Comparison of ENCODE assay signal across 9 cellular contexts in the genomic region with DNA sequence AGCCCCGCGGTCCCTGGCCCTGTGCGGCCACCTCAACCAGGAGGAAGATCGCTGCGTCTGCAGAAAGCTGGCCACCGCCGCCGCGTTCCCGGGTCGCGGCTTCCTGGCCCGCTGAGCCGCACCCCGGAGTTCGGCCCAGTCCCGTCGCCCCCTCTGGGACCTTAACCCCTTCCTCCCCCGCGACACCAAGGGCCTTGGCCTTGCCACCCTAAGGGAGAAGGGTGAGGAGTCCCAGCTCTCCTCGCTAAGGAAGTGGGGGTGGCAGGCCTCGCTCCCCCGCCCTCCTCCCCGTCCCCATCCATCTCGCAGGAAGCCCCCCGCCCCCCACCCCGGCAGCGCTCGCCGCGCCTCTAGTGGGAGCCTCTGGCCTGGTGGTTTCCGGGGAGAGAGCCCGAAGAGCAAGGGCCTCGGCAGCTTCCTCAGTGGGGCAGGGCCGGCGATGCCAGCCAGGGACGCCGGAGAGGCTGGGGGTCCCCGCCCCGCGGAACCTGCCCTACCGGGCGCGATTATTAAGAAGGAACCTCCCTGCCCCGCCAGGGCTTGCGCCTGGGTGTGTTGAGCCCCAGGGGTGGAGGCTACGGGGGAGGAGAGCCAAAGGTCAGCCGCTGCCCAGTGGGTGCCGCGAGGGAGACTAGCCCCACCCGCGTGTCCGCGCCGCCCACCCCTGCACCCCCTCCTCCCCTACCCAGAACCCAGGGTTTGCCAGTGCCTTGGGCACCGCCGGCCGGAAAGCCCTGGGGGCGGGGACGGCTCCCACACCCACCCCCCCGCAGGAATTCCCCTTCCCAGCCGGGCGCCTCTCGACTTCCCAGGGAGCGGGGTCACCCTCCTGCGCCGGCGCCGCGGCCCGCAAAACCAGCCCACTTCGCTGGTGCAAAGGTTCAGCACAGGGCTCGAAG. TPM values are rescaled to one million over a fixed set of nuclear protein-coding genes. Genes with fewer than 3 reads are reported as not detected.
DNase-seq lines count a peak whose midpoint lies in the region; ATAC-seq and TF ChIP-seq lines count a peak whose summit lies in the region.
"Had no signal": no experiment of that assay in that cellular context is flagged by ENCODE, and none has a peak within 500 bp of the region (broad histone marks: within the 10 kb centered on the region; RNA-seq: fewer than 3 reads in every experiment).

No MANE protein-coding gene starts in this region.

- no peaks in the 10 kb centered on the region for H3K27me3 ChIP-seq in mammary epithelial cell (ENCODE audit: insufficient read depth, low read length)
- H3K27me3 ChIP-seq in mesendoderm (ENCODE audit: insufficient read depth, low read length, poor library complexity): peaks cover 33% of the 10 kb centered on the region
- H3K27me3 ChIP-seq in vagina: no peaks in the 10 kb centered on the region

- intact Hi-C loops in MCF 10A (cut with micrococcal nuclease) (loop anchor here (10.0 kb wide), 1 partner anchor 88 kb away; no protein-coding TSS in a partner anchor), mammary epithelial cell (cut with micrococcal nuclease) (no loop called here), vagina (cut with DNase I) (no loop called here)

- H3K4me1 Mint-ChIP-seq in MCF 10A (ENCODE audit: insufficient read depth, unreplicated experiment): peaks cover 20% of the 10 kb centered on the region

- in situ Hi-C loops in mammary epithelial cell (cut with MboI; ENCODE audit: low sequenced_read_pairs in 2 of 2): no loop called here

- ATAC-seq in GM19351 (IDR thresholded peaks at IDR 0.05; ENCODE audit: unreplicated experiment): no peak

- peak overlapping the region; percentile 47 for H3K4me3 Mint-ChIP-seq in MCF 10A (ENCODE audit: unreplicated experiment)

- H3K27me3 Mint-ChIP-seq in MCF 10A (ENCODE audit: insufficient read depth, unreplicated experiment): no peaks in the 10 kb centered on the region

- peak overlapping the region; percentile 60 for H3K56ac ChIP-seq in mesendoderm (ENCODE audit: low read length)

- 88% methylated on average over 4 of the region's 73 CpGs for WGBS in mammary epithelial cell (ENCODE audit: low coverage, missing lambda C conversion rate)
- WGBS in mesendoderm (ENCODE audit: extremely low coverage, insufficient coverage, low lambda C conversion rate): no CpG with 5 or more reads among the region's 73 CpGs

- H3K36me3 ChIP-seq in mammary epithelial cell (ENCODE audit: insufficient read depth, low read length): no peaks in the 10 kb centered on the region
- H3K36me3 ChIP-seq in mesendoderm (ENCODE audit: control insufficient read depth, insufficient read depth, low read length): no peaks in the 10 kb centered on the region
- peaks cover 0 to 17% of the 10 kb centered on the region in 2 donors for H3K36me3 ChIP-seq in vagina

- H2BK15ac ChIP-seq in mesendoderm (replicated peaks; ENCODE audit: low read depth): no peak overlapping the region

- no peak overlapping the region for H2BK5ac ChIP-seq in mesendoderm (ENCODE audit: low read length)

- no peak overlapping the region for H3K9ac ChIP-seq in mammary epithelial cell (ENCODE audit: insufficient read depth, low read length)
- H3K9ac ChIP-seq in mesendoderm (ENCODE audit: low read length): no peak overlapping the region

- H3K27ac ChIP-seq in mammary epithelial cell (ENCODE audit: insufficient read depth, low read depth, low read length): no peak overlapping the region
- H3K27ac ChIP-seq in mesendoderm (ENCODE audit: low read depth, low read length): no peak overlapping the region
- H3K27ac ChIP-seq in vagina: no peak overlapping the region

- peaks cover 50% of the 10 kb centered on the region for H3K36me3 Mint-ChIP-seq in MCF 10A (ENCODE audit: insufficient read depth, unreplicated experiment)

- CTCF ChIA-PET in MCF 10A (lab: Yijun Ruan, JAX): interaction anchor here (0.6 to 5.0 kb wide), 3 partner anchors 23 to 111 kb away, joined by 3 to 34 read pairs (median 4); no protein-coding TSS in a partner anchor
- CTCF ChIA-PET in mammary epithelial cell (lab: Charles Lee; ENCODE audit: low non-redundant PET): interaction anchor here (0.6 kb wide), 1 partner anchor 96 kb away, joined by 6 read pairs; no protein-coding TSS in a partner anchor

- H3K18ac ChIP-seq in mesendoderm (ENCODE audit: low read length): peak overlapping the region; percentile 54

- no peak overlapping the region for H4K5ac ChIP-seq in mesendoderm (ENCODE audit: low read length)

- no peak overlapping the region for H3K4me3 ChIP-seq in mammary epithelial cell (replicated peaks in 1 of 3; ENCODE audit: insufficient read depth in 1 of 3, low read depth in 2 of 3, low read length in 3 of 3)
- no peak overlapping the region for H3K4me3 ChIP-seq in mesendoderm (ENCODE audit: low read length)
- peak overlapping the region; percentile 18 to 23 for H3K4me3 ChIP-seq in vagina

- no peak overlapping the region for H2AK5ac ChIP-seq in mesendoderm (ENCODE audit: low read length)

- no peaks in the 10 kb centered on the region for H3K79me1 ChIP-seq in mesendoderm (ENCODE audit: low read length)

- TF ChIP-seq CTCF in MCF 10A (IDR thresholded peaks at IDR 0.05; ENCODE audit: unreplicated experiment) (no peak), mammary epithelial cell (conservative IDR thresholded peaks at IDR 0.05 in 1 of 2, IDR thresholded peaks at IDR 0.05 in 1 of 2; ENCODE audit: extremely low read depth in 1 of 2, insufficient read depth in 1 of 2, low read depth in 1 of 2, low read length in 2 of 2) (no peak), vagina (IDR thresholded peaks at IDR 0.05) (no peak)

- H2AFZ ChIP-seq in mammary epithelial cell (ENCODE audit: low read depth, low read length): no peak overlapping the region

- dilution Hi-C loops in mammary epithelial cell (cut with HindIII; ENCODE audit: low sequenced_read_pairs): no loop called here

- peaks cover 32% of the 10 kb centered on the region for H3K79me2 ChIP-seq in mammary epithelial cell (ENCODE audit: insufficient read depth, low read length)
- no peaks in the 10 kb centered on the region for H3K79me2 ChIP-seq in mesendoderm (ENCODE audit: control insufficient read depth, insufficient read depth, low read length)

- no peaks in the 10 kb centered on the region for H4K20me1 ChIP-seq in mammary epithelial cell (ENCODE audit: insufficient read depth, low read length)

- H3K4ac ChIP-seq in mesendoderm (ENCODE audit: low read depth, low read length): no peak overlapping the region

- TF ChIP-seq POLR2A in vagina (IDR thresholded peaks at IDR 0.05): no peak

- no peak overlapping the region for H4K8ac ChIP-seq in mesendoderm (ENCODE audit: low read depth, low read length)

- DNase-seq in MCF 10A (ENCODE audit: unreplicated experiment) (no peak), mammary epithelial cell (no peak), ecto neural progenitor cell (ENCODE audit: low spot score) (peak; percentile 83), mesendoderm (no peak), vagina (ENCODE audit: extremely low spot score in 2 of 2) (no peak), SK-N-DZ (ENCODE audit: low spot score) (no peak), kidney glomerular epithelial cell (lab: John Stamatoyannopoulos, UW) (no peak)
- DNase-seq: activated CD4-positive, alpha-beta T cell treated with anti-CD3 and anti-CD28 coated beads for 1 hour had no signal

- no peak overlapping the region for H3K27ac Mint-ChIP-seq in MCF 10A (ENCODE audit: low read depth, unreplicated experiment)

- POLR2A ChIA-PET in MCF 10A (lab: Yijun Ruan, JAX): interaction anchor here (0.7 kb wide), 1 partner anchor 91 kb away, joined by 3 read pairs; no protein-coding TSS in a partner anchor

- H3K4me2 ChIP-seq in mammary epithelial cell (ENCODE audit: insufficient read depth, low read depth, low read length): no peak overlapping the region
- peak overlapping the region; percentile 27 for H3K4me2 ChIP-seq in mesendoderm (ENCODE audit: low read length)

- BruUV-seq in MCF 10A (replicated peaks; lab: Mats Ljungman, UMichigan): no TSS peak
- no TSS peak for BruUV-seq in mammary epithelial cell (replicated peaks; lab: Mats Ljungman, UMichigan)

- H2BK120ac ChIP-seq in mesendoderm (ENCODE audit: low read depth, low read length): no peak overlapping the region

- no peaks in the 10 kb centered on the region for H3K9me3 Mint-ChIP-seq in MCF 10A (ENCODE audit: unreplicated experiment)

- H3K23ac ChIP-seq in mesendoderm (ENCODE audit: low read length): no peak overlapping the region

- H3K9me3 ChIP-seq in mammary epithelial cell (replicated peaks; ENCODE audit: insufficient read depth, low read length) (no peaks in the 10 kb centered on the region), vagina (no peaks in the 10 kb centered on the region)

- H3K4me1 ChIP-seq in mammary epithelial cell (ENCODE audit: insufficient read depth, low read length): peaks cover 17% of the 10 kb centered on the region
- H3K4me1 ChIP-seq in mesendoderm (ENCODE audit: control insufficient read depth, low read depth, low read length): peaks cover 11% of the 10 kb centered on the region
- H3K4me1 ChIP-seq in vagina: peaks cover 36% of the 10 kb centered on the region

RNA-seq across cellular contexts. Expression of gene CBX4, which starts 6.8 kb away (rescaled TPM):
- total RNA-seq in MCF 10A (2022) (85.8 and 89.7 TPM in 2 replicates), mammary epithelial cell (10 to 100 TPM; 28.5 to 34.7 TPM), vagina (13.0 TPM)
- polyA plus RNA-seq in mammary epithelial cell: 11.2 TPM
- polyA minus RNA-seq in mammary epithelial cell: 2.2 TPM
- polyA plus RNA-seq in mesendoderm (2013, experiment 1 of 2): 3.7 TPM
- polyA plus RNA-seq in mesendoderm (2013, experiment 2 of 2): 3.6 TPM
- 9.9 and 14.1 TPM in 2 replicates for polyA plus RNA-seq in SK-N-DZ (2014; cell fraction: cytosol; rRNA removed)
- 25.6 and 26.8 TPM in 2 replicates for polyA plus RNA-seq in SK-N-DZ (2014; cell fraction: nucleus; rRNA removed)

RNA-seq across cellular contexts. Expression of gene CBX8, which starts 35.6 kb away (rescaled TPM):
- total RNA-seq in MCF 10A (2022): 9.4 and 10.5 TPM in 2 replicates
- 1 to 10 TPM; 4.5 to 5.4 TPM for total RNA-seq in mammary epithelial cell
- polyA plus RNA-seq in mammary epithelial cell: 0.34 TPM
- polyA minus RNA-seq in mammary epithelial cell: not detected
- 0.17 TPM for polyA plus RNA-seq in mesendoderm (2013, experiment 1 of 2)
- polyA plus RNA-seq in mesendoderm (2013, experiment 2 of 2): 0.34 TPM
- total RNA-seq in vagina: 0.98 TPM
- polyA plus RNA-seq in SK-N-DZ (2014; cell fraction: cytosol; rRNA removed): 16.5 and 24.6 TPM in 2 replicates
- polyA plus RNA-seq in SK-N-DZ (2014; cell fraction: nucleus; rRNA removed): 43.5 and 47.0 TPM in 2 replicates

RNA-seq across cellular contexts. Expression of gene CBX2, which starts 54.5 kb away (rescaled TPM):
- 3.8 and 3.9 TPM in 2 replicates for total RNA-seq in MCF 10A (2022)
- total RNA-seq in mammary epithelial cell: 1 to 10 TPM in 1 of 2 donors, under 1 TPM in 1; 0.67 to 3.8 TPM
- 3.6 TPM for polyA plus RNA-seq in mammary epithelial cell
- 1.4 TPM for polyA minus RNA-seq in mammary epithelial cell
- 25.1 TPM for polyA plus RNA-seq in mesendoderm (2013, experiment 1 of 2)
- 25.0 TPM for polyA plus RNA-seq in mesendoderm (2013, experiment 2 of 2)
- 5.6 TPM for total RNA-seq in vagina
- 108 and 109 TPM in 2 replicates for polyA plus RNA-seq in SK-N-DZ (2014; cell fraction: cytosol; rRNA removed)
- 144 and 174 TPM in 2 replicates for polyA plus RNA-seq in SK-N-DZ (2014; cell fraction: nucleus; rRNA removed)

Comparison
In these comparisons a context has a peak if more than half of its experiments do, and no peak if none do; other contexts are left out.
1. H3K4me3 ChIP-seq: peak in vagina (2 of 2); none in mammary epithelial cell (0 of 3) and mesendoderm (single experiment).